ENCODE assay signal across 14 cellular contexts in the genomic region with DNA sequence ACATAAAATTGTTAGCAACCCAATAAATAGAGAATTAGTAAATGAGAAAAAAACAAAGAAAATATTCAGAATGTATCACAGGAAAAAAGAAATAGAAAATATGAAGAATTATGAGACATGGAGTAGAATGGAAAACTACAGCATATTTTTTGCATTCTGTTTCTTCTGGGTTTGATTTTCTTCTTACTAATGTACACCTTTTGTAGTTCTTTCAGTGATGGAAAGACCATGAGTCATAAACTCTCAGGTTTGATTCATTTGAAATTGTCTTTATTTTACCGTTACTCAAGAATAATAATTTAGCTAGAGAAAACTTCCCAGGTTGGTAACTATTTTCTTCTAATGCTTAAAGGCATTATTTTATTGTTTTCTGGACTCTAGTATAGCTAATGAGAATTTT.
DNase-seq lines count a peak whose midpoint lies in the region; ATAC-seq lines count a peak whose summit lies in the region.
"Had no signal": no experiment of that assay in that cellular context is flagged by ENCODE, and none has a peak within 500 bp of the region (broad histone marks: within the 10 kb centered on the region; RNA-seq: fewer than 3 reads in every experiment).

No MANE protein-coding gene starts in this region.

- peaks cover 0 to 43% of the 10 kb centered on the region in 2 donors for H3K36me3 Mint-ChIP-seq in activated naive CD4-positive, alpha-beta T cell treated with anti-CD3 and anti-CD28 coated beads, Interleukin-2, amount 50 U/mL, for 72 hours
- H3K36me3 Mint-ChIP-seq in activated naive CD8-positive, alpha-beta T cell treated with anti-CD3 and anti-CD28 coated beads, Interleukin-2, amount 50 U/mL, for 24 hours (ENCODE audit: low read depth) = peaks cover 5% of the 10 kb centered on the region
- H3K36me3 Mint-ChIP-seq: CD14-positive monocyte; CD8-positive, alpha-beta T cell had no signal

- H3K4me3 Mint-ChIP-seq in activated naive CD8-positive, alpha-beta T cell treated with anti-CD3 and anti-CD28 coated beads, Interleukin-2, amount 50 U/mL, for 24 hours = no peak overlapping the region
- H3K4me3 Mint-ChIP-seq: CD14-positive monocyte; CD8-positive, alpha-beta T cell had no signal

- peaks cover 49% of the 10 kb centered on the region for H3K4me1 Mint-ChIP-seq in activated naive CD8-positive, alpha-beta T cell treated with anti-CD3 and anti-CD28 coated beads, Interleukin-2, amount 50 U/mL, for 24 hours

- H3K27me3 Mint-ChIP-seq in activated naive CD8-positive, alpha-beta T cell treated with anti-CD3 and anti-CD28 coated beads, Interleukin-2, amount 50 U/mL, for 24 hours = peaks cover 2% of the 10 kb centered on the region

- ATAC-seq in activated CD4-positive, CD25-positive, alpha-beta regulatory T cell treated with anti-CD3 and anti-CD28 coated beads, Interleukin-2, amount 50 U/mL, for 24 hours = peak; percentile 48 to 65
- ATAC-seq in activated naive CD4-positive, alpha-beta T cell treated with anti-CD3 and anti-CD28 coated beads, Interleukin-2, amount 50 U/mL, for 72 hours = peak; percentile 59 to 88
- no peak for ATAC-seq in activated naive CD8-positive, alpha-beta T cell treated with anti-CD3 and anti-CD28 coated beads, Interleukin-2, amount 50 U/mL, for 24 hours
- no peak for ATAC-seq in HG03521 (IDR thresholded peaks at IDR 0.05; ENCODE audit: unreplicated experiment)
- ATAC-seq: CD8-positive, alpha-beta T cell; HepG2 had no signal

- peaks cover 3 to 36% of the 10 kb centered on the region in 2 donors for H3K9me3 Mint-ChIP-seq in activated naive CD4-positive, alpha-beta T cell treated with anti-CD3 and anti-CD28 coated beads, Interleukin-2, amount 50 U/mL, for 72 hours
- peaks cover 21% of the 10 kb centered on the region for H3K9me3 Mint-ChIP-seq in activated naive CD8-positive, alpha-beta T cell treated with anti-CD3 and anti-CD28 coated beads, Interleukin-2, amount 50 U/mL, for 24 hours

- H3K27ac Mint-ChIP-seq in activated naive CD4-positive, alpha-beta T cell treated with anti-CD3 and anti-CD28 coated beads, Interleukin-2, amount 50 U/mL, for 72 hours = peak overlapping the region; percentile 68 to 69
- H3K27ac Mint-ChIP-seq in activated naive CD8-positive, alpha-beta T cell treated with anti-CD3 and anti-CD28 coated beads, Interleukin-2, amount 50 U/mL, for 24 hours = peak overlapping the region; percentile 37
- H3K27ac Mint-ChIP-seq: CD8-positive, alpha-beta T cell had no signal

- no peak for DNase-seq in activated CD4-positive, CD25-positive, alpha-beta regulatory T cell (lab: John Stamatoyannopoulos, UW)
- DNase-seq in activated naive CD4-positive, alpha-beta T cell treated with anti-CD3 and anti-CD28 coated beads, Interleukin-2, amount 50 U/mL, for 72 hours (ENCODE audit: low spot score in 2 of 2) = no peak
- DNase-seq in activated naive CD4-positive, alpha-beta T cell treated with anti-CD3 and anti-CD28 coated beads, Interleukin-2, amount 50 U/mL, for 16 hours = no peak
- no peak for DNase-seq in activated naive CD8-positive, alpha-beta T cell treated with anti-CD3 and anti-CD28 coated beads, Interleukin-2, amount 50 U/mL, for 24 hours
- no peak for DNase-seq in iPS-NIHi7 (ENCODE audit: extremely low spot score)
- DNase-seq: CD8-positive, alpha-beta T cell; COR-L47; DMS153; DMS79 treated with DMSO at 0.1 percent for 48 hours; EL had no signal

Comparison
In these comparisons a context has a peak if more than half of its experiments do, and no peak if none do; other contexts are left out.
1. ATAC-seq: peak in activated CD4-positive, CD25-positive, alpha-beta regulatory T cell treated with anti-CD3 and anti-CD28 coated beads, Interleukin-2, amount 50 U/mL, for 24 hours (2 of 2) and activated naive CD4-positive, alpha-beta T cell treated with anti-CD3 and anti-CD28 coated beads, Interleukin-2, amount 50 U/mL, for 72 hours (2 of 2); none in activated naive CD8-positive, alpha-beta T cell treated with anti-CD3 and anti-CD28 coated beads, Interleukin-2, amount 50 U/mL, for 24 hours (single experiment) and HG03521 (single experiment).